ENCODE assay signal across 10 cellular contexts in genomic region chr2:119647440-119648169, GRCh38. TPM values are rescaled to one million over a fixed set of nuclear protein-coding genes. Genes with fewer than 3 reads are reported as not detected.
DNase-seq lines count a peak whose midpoint lies in the region; ATAC-seq, FAIRE-seq and TF ChIP-seq lines count a peak whose summit lies in the region.
"Had no signal": no experiment of that assay in that cellular context is flagged by ENCODE, and none has a peak within 500 bp of the region (broad histone marks: within the 10 kb centered on the region; RNA-seq: fewer than 3 reads in every experiment).

No MANE protein-coding gene starts in this region.

- H3K4me3 ChIP-seq in choroid plexus epithelial cell (ENCODE audit: low read depth, low read length), result no peak overlapping the region
- H3K4me3 ChIP-seq in sigmoid colon, result no peak overlapping the region
- no peak overlapping the region for H3K4me3 ChIP-seq in left ventricle myocardium inferior
- H3K4me3 ChIP-seq: dorsolateral prefrontal cortex had no signal

- no peak for TF ChIP-seq CTCF in choroid plexus epithelial cell (conservative IDR thresholded peaks at IDR 0.05; ENCODE audit: low read depth, low read length)
- no peak for TF ChIP-seq CTCF in sigmoid colon (IDR thresholded peaks at IDR 0.05)
- TF ChIP-seq CTCF in left ventricle myocardium inferior (IDR thresholded peaks at IDR 0.05; ENCODE audit: borderline replicate concordance), result no peak

- intact Hi-C loops in sigmoid colon (cut with DNase I), result no loop called here
- intact Hi-C loops in left ventricle myocardium inferior (cut with micrococcal nuclease), result no loop called here

- 62 to 86% methylated on average over 7 of the region's 7 CpGs for WGBS in sigmoid colon, 2 donors

- TF ChIP-seq POLR2A in GM12892 (IDR thresholded peaks at IDR 0.05; ENCODE audit: low read depth, low read length) (no peak), sigmoid colon (IDR thresholded peaks at IDR 0.05) (no peak)

- DNase-seq in GM12892 (ENCODE audit: insufficient read length), result no peak
- peak; percentile 38 for DNase-seq in HPDE6-E6E7 (ENCODE audit: extremely low spot score)
- DNase-seq in choroid plexus epithelial cell (ENCODE audit: low read depth), result peak; percentile 76
- DNase-seq in hypothalamus (lab: John Stamatoyannopoulos, UW), result no peak
- DNase-seq in sigmoid colon, result no peak
- no peak for DNase-seq in left ventricle myocardium inferior

- ATAC-seq in GM21723 (IDR thresholded peaks at IDR 0.05; ENCODE audit: unreplicated experiment) (peak; percentile 85), SK-N-SH treated with all-trans-retinoic acid at 6 μM for 48 hours (no peak)

- TF ChIP-seq EP300 in sigmoid colon (IDR thresholded peaks at IDR 0.05), result no peak

- H3K9me3 ChIP-seq in sigmoid colon (peaks cover 0 to 4% (median 2%) of the 10 kb centered on the region in 4 donors), left ventricle myocardium inferior (replicated peaks) (peaks cover 11% of the 10 kb centered on the region)

- H3K36me3 ChIP-seq in sigmoid colon (no peaks in the 10 kb centered on the region), left ventricle myocardium inferior (no peaks in the 10 kb centered on the region)

- H3K27ac ChIP-seq in sigmoid colon (no peak overlapping the region), left ventricle myocardium inferior (replicated peaks) (no peak overlapping the region)
- H3K27ac ChIP-seq: dorsolateral prefrontal cortex had no signal

- H3K4me1 ChIP-seq in sigmoid colon, result no peaks in the 10 kb centered on the region
- H3K4me1 ChIP-seq in left ventricle myocardium inferior, result peaks cover 14% of the 10 kb centered on the region

- FAIRE-seq in GM12892 (lab: Jason Lieb, UNC), result peak; percentile 5
- FAIRE-seq: TTC549 had no signal

- H3K27me3 ChIP-seq in sigmoid colon (no peaks in the 10 kb centered on the region), left ventricle myocardium inferior (ENCODE audit: low read depth) (no peaks in the 10 kb centered on the region)
- H3K27me3 ChIP-seq: dorsolateral prefrontal cortex had no signal

TF ChIP-seq in SK-N-SH treated with all-trans-retinoic acid at 6 μM for 48 hours, 23 proteins besides CTCF, POLR2A, EP300 and RAD21:
- no peak for TF ChIP-seq ZFP30 (CRISPR knock-in tag; IDR thresholded peaks at IDR 0.05)
- TF ChIP-seq ZFP3 (CRISPR knock-in tag; IDR thresholded peaks at IDR 0.05), result no peak
- TF ChIP-seq ESRRG (CRISPR knock-in tag; IDR thresholded peaks at IDR 0.05), result no peak
- TF ChIP-seq CSRNP3 (CRISPR knock-in tag; IDR thresholded peaks at IDR 0.05), result no peak
- TF ChIP-seq PPARA (CRISPR knock-in tag; IDR thresholded peaks at IDR 0.05; ENCODE audit: borderline replicate concordance), result no peak
- no peak for TF ChIP-seq BACH2 (CRISPR knock-in tag; IDR thresholded peaks at IDR 0.05; ENCODE audit: borderline replicate concordance)

RNA-seq across cellular contexts. Expression of gene TMEM177, which starts 31.4 kb away (rescaled TPM):
- polyA plus RNA-seq in GM12892 (2012; ENCODE audit: missing spikeins), result 10.1 TPM
- 1 to 10 TPM; 5.8 to 8.2 (median 6.3) TPM for total RNA-seq in sigmoid colon
- 10 to 100 TPM in 2 of 3 donors, 1 to 10 TPM in 1; 8.4 to 17.9 (median 16.4) TPM for polyA plus RNA-seq in sigmoid colon
- total RNA-seq in left ventricle myocardium inferior, result 8.6 TPM

Comparison
In these comparisons a context has a peak if more than half of its experiments do, and no peak if none do; other contexts are left out.
1. DNase-seq: peak in HPDE6-E6E7 (single experiment) and choroid plexus epithelial cell (single experiment); none in GM12892 (single experiment), hypothalamus (0 of 51), sigmoid colon (single experiment) and left ventricle myocardium inferior (single experiment).